ENCODE assay signal across 16 cellular contexts in genomic region chr12:2290516-2291065, GRCh38.
DNase-seq lines count a peak whose midpoint lies in the region; ATAC-seq and TF ChIP-seq lines count a peak whose summit lies in the region.
"Had no signal": no experiment of that assay in that cellular context is flagged by ENCODE, and none has a peak within 500 bp of the region (broad histone marks: within the 10 kb centered on the region; RNA-seq: fewer than 3 reads in every experiment).

No MANE protein-coding gene starts in this region.

- ATAC-seq in left cardiac atrium = no peak
- no peak for ATAC-seq in activated naive CD4-positive, alpha-beta T cell treated with anti-CD3 and anti-CD28 coated beads, Interleukin-2, amount 50 U/mL, for 72 hours

- no peak for TF ChIP-seq CTCF in right atrium auricular region (IDR thresholded peaks at IDR 0.05)
- TF ChIP-seq CTCF in coronary artery (IDR thresholded peaks at IDR 0.05) = no peak
- TF ChIP-seq CTCF in osteocyte (IDR thresholded peaks at IDR 0.05) = no peak
- no peak for TF ChIP-seq CTCF in type B pancreatic cell (conservative IDR thresholded peaks at IDR 0.05)

- H3K9me3 Mint-ChIP-seq in osteocyte (ENCODE audit: unreplicated experiment) (no peaks in the 10 kb centered on the region), type B pancreatic cell (peaks cover 8% of the 10 kb centered on the region)
- H3K9me3 Mint-ChIP-seq in activated naive CD4-positive, alpha-beta T cell treated with anti-CD3 and anti-CD28 coated beads, Interleukin-2, amount 50 U/mL, for 72 hours = no peaks in the 10 kb centered on the region

- no peaks in the 10 kb centered on the region for H3K27me3 ChIP-seq in right atrium auricular region
- H3K27me3 ChIP-seq: BLaER1, Peyer's patch had no signal

- H3K4me3 ChIP-seq in right atrium auricular region = no peak overlapping the region
- no peak overlapping the region for H3K4me3 ChIP-seq in coronary artery
- H3K4me3 ChIP-seq: BLaER1, GM23338, K562, Peyer's patch had no signal

- peaks cover 0 to 91% of the 10 kb centered on the region in 2 donors for H3K4me1 ChIP-seq in right atrium auricular region

- no peak for DNase-seq in right atrium auricular region (ENCODE audit: low spot score)
- DNase-seq in left cardiac atrium = no peak
- DNase-seq in coronary artery (ENCODE audit: low spot score) = peak; percentile 68
- DNase-seq in osteocyte (ENCODE audit: extremely low spot score, unreplicated experiment) = no peak
- no peak for DNase-seq in type B pancreatic cell (ENCODE audit: extremely low spot score, unreplicated experiment)
- DNase-seq in activated naive CD4-positive, alpha-beta T cell treated with anti-CD3 and anti-CD28 coated beads, Interleukin-2, amount 50 U/mL, for 72 hours (ENCODE audit: low spot score in 2 of 2) = no peak
- DNase-seq in 8988T = no peak
- no peak for DNase-seq in NK-92 treated with Interleukin-12 subunit alpha and Interleukin-12 subunit beta, amount 100 ng/mL, for 24 hours (lab: John Stamatoyannopoulos, UW)
- DNase-seq: DMS 273 treated with DMSO at 0.1 percent for 48 hours, GF-D8, NCI-H1436 treated with DMSO at 0.1 percent for 48 hours, Right ventricle myocardium superior had no signal

- intact Hi-C loops in left cardiac atrium (cut with DNase I) = no loop called here

- H3K27ac Mint-ChIP-seq in osteocyte (ENCODE audit: unreplicated experiment) (peak overlapping the region; percentile 96), type B pancreatic cell (peak overlapping the region; percentile 13)
- H3K27ac Mint-ChIP-seq in activated naive CD4-positive, alpha-beta T cell treated with anti-CD3 and anti-CD28 coated beads, Interleukin-2, amount 50 U/mL, for 72 hours = no peak overlapping the region
- H3K27ac Mint-ChIP-seq: GM23338 had no signal

- no peaks in the 10 kb centered on the region for H3K27me3 Mint-ChIP-seq in osteocyte (ENCODE audit: unreplicated experiment)
- peaks cover 13% of the 10 kb centered on the region for H3K27me3 Mint-ChIP-seq in type B pancreatic cell

- H3K9me3 ChIP-seq in right atrium auricular region = no peaks in the 10 kb centered on the region
- H3K9me3 ChIP-seq: BLaER1, Peyer's patch had no signal

- H3K27ac ChIP-seq in right atrium auricular region (peak overlapping the region; percentile 27 to 61), coronary artery (peak overlapping the region; percentile 35 to 42)
- H3K27ac ChIP-seq: BLaER1, Peyer's patch had no signal

- no peaks in the 10 kb centered on the region for H3K36me3 ChIP-seq in right atrium auricular region
- H3K36me3 ChIP-seq: BLaER1, Peyer's patch had no signal

- no peak overlapping the region for H3K4me3 Mint-ChIP-seq in osteocyte (ENCODE audit: unreplicated experiment)
- no peak overlapping the region for H3K4me3 Mint-ChIP-seq in type B pancreatic cell
- H3K4me3 Mint-ChIP-seq: GM23338 had no signal

- H3K36me3 Mint-ChIP-seq in osteocyte (ENCODE audit: unreplicated experiment) (peaks cover 2% of the 10 kb centered on the region), type B pancreatic cell (no peaks in the 10 kb centered on the region)
- H3K36me3 Mint-ChIP-seq in activated naive CD4-positive, alpha-beta T cell treated with anti-CD3 and anti-CD28 coated beads, Interleukin-2, amount 50 U/mL, for 72 hours = no peaks in the 10 kb centered on the region

- H3K4me1 Mint-ChIP-seq in osteocyte (ENCODE audit: unreplicated experiment) (peaks cover 99% of the 10 kb centered on the region), type B pancreatic cell (ENCODE audit: unreplicated experiment) (peaks cover 41% of the 10 kb centered on the region)

Comparison
In these comparisons a context has a peak if more than half of its experiments do, and no peak if none do; other contexts are left out.
1. H3K27ac Mint-ChIP-seq: peak in osteocyte (single experiment) and type B pancreatic cell (single experiment); none in activated naive CD4-positive, alpha-beta T cell treated with anti-CD3 and anti-CD28 coated beads, Interleukin-2, amount 50 U/mL, for 72 hours (0 of 2).